ENCODE assay signal across 11 cellular contexts in the genomic region with DNA sequence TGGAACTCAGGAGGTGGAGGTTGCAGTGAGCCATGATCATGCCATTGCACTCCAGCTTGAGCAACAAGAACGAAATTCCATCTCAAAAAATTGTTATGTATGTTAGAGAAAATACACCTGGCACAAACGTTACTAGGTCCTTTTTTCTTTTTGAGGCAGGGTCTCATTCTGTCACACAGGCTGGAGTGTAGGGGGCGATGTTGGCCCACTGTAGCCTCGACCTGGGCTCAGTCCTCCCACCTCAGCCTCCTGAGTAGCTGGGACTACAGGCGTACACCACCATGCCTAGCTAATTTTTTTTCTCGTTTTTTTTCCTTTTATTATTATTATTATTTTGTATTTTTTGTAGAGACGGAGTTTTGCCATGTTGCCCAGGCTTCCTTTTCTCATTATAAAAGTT. TPM values are rescaled to one million over a fixed set of nuclear protein-coding genes. Genes with fewer than 3 reads are reported as not detected.
A peak's percentile ranks its signal among the peaks of the same experiment; 100 is the strongest.
DNase-seq lines count a peak whose midpoint lies in the region; ATAC-seq, FAIRE-seq and TF ChIP-seq lines count a peak whose summit lies in the region.
"Had no signal": no experiment of that assay in that cellular context is flagged by ENCODE, and none has a peak within 500 bp of the region (broad histone marks: within the 10 kb centered on the region; RNA-seq: fewer than 3 reads in every experiment).

No MANE protein-coding gene starts in this region.

- peak; percentile 62 to 73 (median 66) for TF ChIP-seq CTCF in K562 (IDR thresholded peaks at IDR 0.05 in 2 of 3, conservative IDR thresholded peaks at IDR 0.05 in 1 of 3; ENCODE audit: insufficient read depth in 2 of 3, low read depth in 1 of 3, low read length in 3 of 3)

- FAIRE-seq in K562 (lab: Jason Lieb, UNC): peak; percentile 19

- ATAC-seq in K562: peak; percentile 35
- no peak for ATAC-seq in GM19397 (IDR thresholded peaks at IDR 0.05; ENCODE audit: unreplicated experiment)
- no peak for ATAC-seq in GM21447 (IDR thresholded peaks at IDR 0.05; ENCODE audit: unreplicated experiment)
- ATAC-seq: activated T-helper 17 cell treated with anti-CD3 and anti-CD28 coated beads, Interleukin-2, amount 50 U/mL, for 72 hours; gastrocnemius medialis had no signal

- no peak for TF ChIP-seq POLR2A in K562 (conservative IDR thresholded peaks at IDR 0.05)

- no peaks in the 10 kb centered on the region for H4K20me1 ChIP-seq in K562 (replicated peaks; ENCODE audit: control insufficient read depth, insufficient read depth, low read length)

- in situ Hi-C loops in K562 (cut with MboI): loop anchor here (5.0 kb wide), 1 partner anchor 61 kb away; no protein-coding TSS in a partner anchor

- peak; percentile 81 for TF ChIP-seq RAD21 in K562 (CRISPR knock-in tag; conservative IDR thresholded peaks at IDR 0.05 in 1 of 2, IDR thresholded peaks at IDR 0.05 in 1 of 2)

- intact Hi-C loops in K562 (cut with micrococcal nuclease): loop anchor here (1.0 to 10.0 kb wide), 2 partner anchors 59 to 188 kb away; no protein-coding TSS in a partner anchor

- POLR2A ChIA-PET in K562 (lab: Yijun Ruan, JAX): interaction anchor here (1.1 kb wide), 1 partner anchor 58 kb away, joined by 4 read pairs; no protein-coding TSS in a partner anchor

- no TSS peak for BruUV-seq in K562 (replicated peaks; lab: Mats Ljungman, UMichigan)

- CTCF ChIA-PET in K562 (lab: Yijun Ruan, JAX; ENCODE audit: low intra/inter-chr PET ratio): interaction anchor here (0.5 to 1.4 kb wide), 5 partner anchors 58 to 203 kb away, joined by 3 to 5 read pairs (median 3); no protein-coding TSS in a partner anchor

- H3K27me3 ChIP-seq in NT2/D1 (ENCODE audit: insufficient read depth, insufficient read length): no peaks in the 10 kb centered on the region
- H3K27me3 ChIP-seq in K562 (ENCODE audit: control insufficient read depth in 2 of 2, insufficient read depth in 2 of 2, low read length in 2 of 2): no peaks in the 10 kb centered on the region; a peak in 1 of 5 replicates
- H3K27me3 ChIP-seq: gastrocnemius medialis had no signal

- peak; percentile 33 for DNase-seq in activated T-cell treated with anti-CD3 and anti-CD28 coated beads, Interleukin-2, amount 50 U/mL, for 1 hour
- DNase-seq in activated T-cell treated with anti-CD3 and anti-CD28 coated beads for 4 hours (no peak), NT2/D1 (ENCODE audit: low read depth, low spot score) (peak; percentile 39), K562 (ENCODE audit: extremely low read depth in 1 of 4, low spot score in 3 of 4) (peak in 1 of 4 experiments; percentile 65), GOT3 (lab: John Stamatoyannopoulos, UW) (no peak)
- peak; percentile 52 for DNase-seq in stimulated activated CD8-positive, alpha-beta memory T cell treated with anti-CD3 and anti-CD28 coated beads, Interleukin-4, amount 100 ng/mL, for 48 hours
- DNase-seq: gastrocnemius medialis had no signal

- H3K9ac ChIP-seq in NT2/D1 (ENCODE audit: insufficient read length, low read depth): no peak overlapping the region
- no peak overlapping the region for H3K9ac ChIP-seq in K562 (ENCODE audit: insufficient read depth in 1 of 2, low read depth in 2 of 2, low read length in 2 of 2)

- peaks cover 4% of the 10 kb centered on the region for H3K4me1 ChIP-seq in NT2/D1 (ENCODE audit: insufficient read depth, insufficient read length)
- H3K4me1 ChIP-seq in K562 (replicated peaks in 1 of 2; ENCODE audit: control insufficient read depth in 2 of 2, insufficient read depth in 2 of 2, low read length in 2 of 2): peaks cover 3 to 5% of the 10 kb centered on the region in 2 experiments; a peak in 4 of 5 replicates

- no peak overlapping the region for H2AFZ ChIP-seq in K562 (ENCODE audit: low read depth, low read length)

- no peak for TF ChIP-seq EP300 in K562 (IDR thresholded peaks at IDR 0.05; ENCODE audit: low read length)

- no peak overlapping the region for H3K4me2 ChIP-seq in K562 (ENCODE audit: insufficient read depth, low read length)

- no peak overlapping the region for H3K4me3 ChIP-seq in NT2/D1 (ENCODE audit: insufficient read length, low read depth)
- H3K4me3 ChIP-seq in K562: no peak overlapping the region
- H3K4me3 ChIP-seq: gastrocnemius medialis had no signal

- no peaks in the 10 kb centered on the region for H3K9me3 ChIP-seq in NT2/D1 (ENCODE audit: insufficient read depth, low read length)
- H3K9me3 ChIP-seq in K562 (replicated peaks; ENCODE audit: control insufficient read depth, insufficient read depth, low read depth, low read length): no peaks in the 10 kb centered on the region
- H3K9me3 ChIP-seq: gastrocnemius medialis had no signal

- WGBS in K562 (ENCODE audit: insufficient coverage, low coverage, missing lambda C conversion rate): 73% methylated on average over 6 of the region's 7 CpGs

- H3K36me3 ChIP-seq in NT2/D1 (ENCODE audit: insufficient read depth, insufficient read length, low read length) (peaks cover 46% of the 10 kb centered on the region), K562 (ENCODE audit: control insufficient read depth, insufficient read depth, low read length) (peaks cover 24% of the 10 kb centered on the region; the same call in 2 of the 3 replicates)

- H3K79me2 ChIP-seq in K562 (ENCODE audit: control insufficient read depth, insufficient read depth, low read length): peaks cover 17% of the 10 kb centered on the region

- no peak overlapping the region for H3K27ac ChIP-seq in K562 (ENCODE audit: extremely low read depth, low read depth, low read length)
- H3K27ac ChIP-seq: gastrocnemius medialis had no signal

- H3K9me1 ChIP-seq in K562 (ENCODE audit: control insufficient read depth, insufficient read depth, low read length): peaks cover 5% of the 10 kb centered on the region

RNA-seq across cellular contexts. Expression of a gene that starts 4.4 kb away (rescaled TPM):
- 73.9 and 115 TPM in 2 replicates for total RNA-seq in K562 (2011; cell fraction: chromatin; rRNA removed; ENCODE audit: low replicate concordance)
- total RNA-seq in K562 (2011; cell fraction: nucleolus; rRNA removed): 87.5 and 93.4 TPM in 2 replicates
- 74.8 and 85.6 TPM in 2 replicates for total RNA-seq in K562 (2011; cell fraction: nucleoplasm; rRNA removed)
- 182 and 218 TPM in 2 replicates for total RNA-seq in K562 (2014; rRNA removed)
- total RNA-seq in K562 (2014; rRNA removed; fragmentation: Illumina TruSeq; extraction: Trizol): 194 and 200 TPM in 2 replicates
- total RNA-seq in K562 (2015; rRNA removed; fragmentation: Illumina TruSeq; extraction: Trizol): 167 and 172 TPM in 2 replicates
- total RNA-seq in K562 (2021): 140 and 143 TPM in 2 replicates
- polyA plus RNA-seq in K562 (2011; rRNA removed): 239 and 276 TPM in 2 replicates
- polyA plus RNA-seq in K562 (2011; cell fraction: cytosol; rRNA removed): 257 and 270 TPM in 2 replicates
- 237 and 330 TPM in 2 replicates for polyA plus RNA-seq in K562 (2011; cell fraction: nucleus; rRNA removed)
- polyA plus RNA-seq in K562 (2012): 159 and 456 TPM in 2 replicates
- polyA plus RNA-seq in K562 (2014; fragmentation: Illumina TruSeq; extraction: Trizol): 200 and 240 TPM in 2 replicates
- 100 to 1,000 TPM; 447 to 492 TPM for polyA plus RNA-seq in K562 (2014; fragmentation: Nextera tagmentation; extraction: Ambion mirVana)
- 234 and 245 TPM in 2 replicates for polyA plus RNA-seq in K562 (2014; rRNA removed)
- 100 and 110 TPM in 2 replicates for polyA minus RNA-seq in K562 (2011; rRNA and poly(A)+ RNA removed)
- polyA minus RNA-seq in K562 (2011; cell fraction: cytosol; rRNA and poly(A)+ RNA removed): 55.1 and 55.3 TPM in 2 replicates
- 26.4 and 58.1 TPM in 2 replicates for polyA minus RNA-seq in K562 (2011; cell fraction: nucleus; rRNA and poly(A)+ RNA removed)

RNA-seq across cellular contexts. Expression of a gene that starts 44.1 kb away (rescaled TPM):
- total RNA-seq in K562 (2011; cell fraction: chromatin; rRNA removed; ENCODE audit: low replicate concordance): 12.4 and 39.7 TPM in 2 replicates
- 21.6 and 25.0 TPM in 2 replicates for total RNA-seq in K562 (2011; cell fraction: nucleolus; rRNA removed)
- 21.3 and 24.8 TPM in 2 replicates for total RNA-seq in K562 (2011; cell fraction: nucleoplasm; rRNA removed)
- 1.9 and 2.1 TPM in 2 replicates for total RNA-seq in K562 (2014; rRNA removed)
- 1.7 and 1.9 TPM in 2 replicates for total RNA-seq in K562 (2014; rRNA removed; fragmentation: Illumina TruSeq; extraction: Trizol)
- total RNA-seq in K562 (2015; rRNA removed; fragmentation: Illumina TruSeq; extraction: Trizol): 1.3 and 1.5 TPM in 2 replicates
- total RNA-seq in K562 (2021): 3.7 and 4.9 TPM in 2 replicates
- 9.7 and 20.6 TPM in 2 replicates for polyA plus RNA-seq in K562 (2011; rRNA removed)
- polyA plus RNA-seq in K562 (2011; cell fraction: cytosol; rRNA removed): 16.4 and 28.3 TPM in 2 replicates
- polyA plus RNA-seq in K562 (2011; cell fraction: nucleus; rRNA removed): 46.5 and 76.2 TPM in 2 replicates
- 6.3 and 8.5 TPM in 2 replicates for polyA plus RNA-seq in K562 (2012)
- polyA plus RNA-seq in K562 (2014; fragmentation: Illumina TruSeq; extraction: Trizol): 5.6 and 7.4 TPM in 2 replicates
- under 1 TPM; 0.37 to 0.56 TPM for polyA plus RNA-seq in K562 (2014; fragmentation: Nextera tagmentation; extraction: Ambion mirVana)
- polyA plus RNA-seq in K562 (2014; rRNA removed): 4.5 and 5.0 TPM in 2 replicates
- 4.2 and 5.3 TPM in 2 replicates for polyA minus RNA-seq in K562 (2011; rRNA and poly(A)+ RNA removed)
- 2.0 and 5.8 TPM in 2 replicates for polyA minus RNA-seq in K562 (2011; cell fraction: cytosol; rRNA and poly(A)+ RNA removed)
- polyA minus RNA-seq in K562 (2011; cell fraction: nucleus; rRNA and poly(A)+ RNA removed): 6.1 and 21.7 TPM in 2 replicates
- total RNA-seq: activated T-helper 17 cell treated with anti-CD3 and anti-CD28 coated beads, Interleukin-2, amount 50 U/mL, for 72 hours; gastrocnemius medialis had no signal
- polyA plus RNA-seq: neural cell had no signal

RNA-seq across cellular contexts. Expression of a gene that starts 48.5 kb away (rescaled TPM):
- 111 and 197 TPM in 2 replicates for total RNA-seq in K562 (2011; cell fraction: chromatin; rRNA removed; ENCODE audit: low replicate concordance)
- total RNA-seq in K562 (2011; cell fraction: nucleolus; rRNA removed): 114 and 120 TPM in 2 replicates
- 96.1 and 116 TPM in 2 replicates for total RNA-seq in K562 (2011; cell fraction: nucleoplasm; rRNA removed)
- total RNA-seq in K562 (2014; rRNA removed) (33.2 and 53.4 TPM in 2 replicates), K562 (2014; rRNA removed; fragmentation: Illumina TruSeq; extraction: Trizol) (16.0 and 16.9 TPM in 2 replicates), K562 (2015; rRNA removed; fragmentation: Illumina TruSeq; extraction: Trizol) (12.3 and 12.4 TPM in 2 replicates), K562 (2021) (28.4 and 29.8 TPM in 2 replicates)
- polyA plus RNA-seq in K562 (2011; rRNA removed) (21.5 and 33.4 TPM in 2 replicates), K562 (2014; fragmentation: Illumina TruSeq; extraction: Trizol) (18.4 and 22.1 TPM in 2 replicates), K562 (2014; fragmentation: Nextera tagmentation; extraction: Ambion mirVana) (under 1 TPM; 0.27 to 0.58 TPM), K562 (2014; rRNA removed) (23.8 and 29.4 TPM in 2 replicates)
- 40.1 and 47.5 TPM in 2 replicates for polyA plus RNA-seq in K562 (2011; cell fraction: cytosol; rRNA removed)
- polyA plus RNA-seq in K562 (2011; cell fraction: nucleus; rRNA removed): 95.1 and 98.0 TPM in 2 replicates
- 12.2 and 12.6 TPM in 2 replicates for polyA plus RNA-seq in K562 (2012)
- 24.4 and 25.3 TPM in 2 replicates for polyA minus RNA-seq in K562 (2011; rRNA and poly(A)+ RNA removed)
- polyA minus RNA-seq in K562 (2011; cell fraction: cytosol; rRNA and poly(A)+ RNA removed): 14.8 and 19.1 TPM in 2 replicates
- polyA minus RNA-seq in K562 (2011; cell fraction: nucleus; rRNA and poly(A)+ RNA removed): 25.3 and 46.8 TPM in 2 replicates

RNA-seq across cellular contexts. Expression of a gene that starts 56.0 kb away (rescaled TPM):
- total RNA-seq in K562 (2011; cell fraction: chromatin; rRNA removed; ENCODE audit: low replicate concordance): 517 and 814 TPM in 2 replicates
- 239 and 272 TPM in 2 replicates for total RNA-seq in K562 (2011; cell fraction: nucleolus; rRNA removed)
- 345 and 418 TPM in 2 replicates for total RNA-seq in K562 (2011; cell fraction: nucleoplasm; rRNA removed)
- total RNA-seq in K562 (2014; rRNA removed) (83.6 and 98.6 TPM in 2 replicates), K562 (2014; rRNA removed; fragmentation: Illumina TruSeq; extraction: Trizol) (112 and 113 TPM in 2 replicates), K562 (2015; rRNA removed; fragmentation: Illumina TruSeq; extraction: Trizol) (119 and 121 TPM in 2 replicates), K562 (2021) (175 and 181 TPM in 2 replicates)
- polyA plus RNA-seq in K562 (2011; rRNA removed) (136 and 245 TPM in 2 replicates), K562 (2014; fragmentation: Illumina TruSeq; extraction: Trizol) (193 and 245 TPM in 2 replicates), K562 (2014; fragmentation: Nextera tagmentation; extraction: Ambion mirVana) (10 to 100 TPM; 75.0 to 92.3 TPM), K562 (2014; rRNA removed) (141 and 180 TPM in 2 replicates)
- 207 and 210 TPM in 2 replicates for polyA plus RNA-seq in K562 (2011; cell fraction: cytosol; rRNA removed)
- 551 and 619 TPM in 2 replicates for polyA plus RNA-seq in K562 (2011; cell fraction: nucleus; rRNA removed)
- polyA plus RNA-seq in K562 (2012): 126 and 178 TPM in 2 replicates
- polyA minus RNA-seq in K562 (2011; rRNA and poly(A)+ RNA removed): 274 and 299 TPM in 2 replicates
- polyA minus RNA-seq in K562 (2011; cell fraction: cytosol; rRNA and poly(A)+ RNA removed): 75.8 and 76.5 TPM in 2 replicates
- polyA minus RNA-seq in K562 (2011; cell fraction: nucleus; rRNA and poly(A)+ RNA removed): 217 and 391 TPM in 2 replicates

Comparison
In these comparisons a context has a peak if more than half of its experiments do, and no peak if none do; other contexts are left out.
1. DNase-seq: peak in activated T-cell treated with anti-CD3 and anti-CD28 coated beads, Interleukin-2, amount 50 U/mL, for 1 hour (single experiment), NT2/D1 (single experiment) and stimulated activated CD8-positive, alpha-beta memory T cell treated with anti-CD3 and anti-CD28 coated beads, Interleukin-4, amount 100 ng/mL, for 48 hours (single experiment); none in activated T-cell treated with anti-CD3 and anti-CD28 coated beads for 4 hours (single experiment) and GOT3 (single experiment).